In the genomic region with DNA sequence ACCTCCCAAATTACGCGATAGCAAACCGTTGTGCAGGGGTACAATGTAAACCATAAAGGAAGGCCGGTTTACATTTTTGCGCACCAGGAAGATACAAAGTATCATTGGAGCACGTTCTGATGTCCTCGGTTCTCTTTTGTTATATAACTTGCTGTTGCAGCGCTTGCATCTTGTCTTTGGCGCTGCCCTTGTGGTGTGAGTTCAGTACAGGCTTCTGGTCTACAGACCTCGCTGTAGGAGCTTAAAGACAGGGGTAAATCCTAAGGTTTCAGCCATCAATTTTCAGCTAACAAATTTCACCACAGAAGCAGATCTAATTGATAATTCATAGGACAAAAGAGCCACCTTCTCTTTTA, we compare ENCODE assay signal across 15 cellular contexts. TPM values are rescaled to one million over a fixed set of nuclear protein-coding genes. Genes with fewer than 3 reads are reported as not detected.
DNase-seq lines count a peak whose midpoint lies in the region; ATAC-seq and TF ChIP-seq lines count a peak whose summit lies in the region.
"Had no signal": no experiment of that assay in that cellular context is flagged by ENCODE, and none has a peak within 500 bp of the region (broad histone marks: within the 10 kb centered on the region; RNA-seq: fewer than 3 reads in every experiment).

No MANE protein-coding gene starts in this region.

- H4K20me1 ChIP-seq in GM23338 (replicated peaks; ENCODE audit: insufficient read depth) = no peaks in the 10 kb centered on the region

- H3K9me3 Mint-ChIP-seq in GM23338 = peaks cover 6% of the 10 kb centered on the region
- H3K9me3 Mint-ChIP-seq in chondrocyte (ENCODE audit: low read depth) = no peaks in the 10 kb centered on the region
- peaks cover 0 to 1% (median 0%) of the 10 kb centered on the region in 9 donors for H3K9me3 Mint-ChIP-seq in naive thymus-derived CD8-positive, alpha-beta T cell

- ATAC-seq in GM23338 = no peak
- ATAC-seq in naive thymus-derived CD8-positive, alpha-beta T cell = no peak
- ATAC-seq in HG02571 (IDR thresholded peaks at IDR 0.05; ENCODE audit: unreplicated experiment) = no peak
- ATAC-seq: right cardiac atrium, upper lobe of right lung had no signal

- H3K27ac Mint-ChIP-seq in GM23338 = no peak overlapping the region
- no peak overlapping the region for H3K27ac Mint-ChIP-seq in chondrocyte (ENCODE audit: unreplicated experiment)
- H3K27ac Mint-ChIP-seq in naive thymus-derived CD8-positive, alpha-beta T cell = no peak overlapping the region
- H3K27ac Mint-ChIP-seq: CD14-positive monocyte had no signal

- peak; percentile 42 for DNase-seq in DMS114 treated with DMSO at 0.1 percent for 48 hours (lab: John Stamatoyannopoulos, UW; ENCODE audit: unreplicated experiment)
- peak; percentile 60 for DNase-seq in GM23338 (ENCODE audit: low spot score)
- no peak for DNase-seq in chondrocyte (ENCODE audit: low spot score)
- DNase-seq in naive thymus-derived CD8-positive, alpha-beta T cell = peak in 2 of 10 donors; percentile 11
- no peak for DNase-seq in stimulated activated naive CD4-positive, alpha-beta T cell treated with Interleukin-2 at 50 U/mL for 16 hours (lab: John Stamatoyannopoulos, UW)
- DNase-seq in HCEC 1CT = no peak
- DNase-seq: colonic mucosa, esophagus squamous epithelium, naive B cell, NCI-H146, NCI-H345, upper lobe of right lung had no signal

- peaks cover 88% of the 10 kb centered on the region for H3K27me3 ChIP-seq in GM23338 (ENCODE audit: insufficient read depth)

- H3K4me1 Mint-ChIP-seq in GM23338 (peaks cover 18% of the 10 kb centered on the region), chondrocyte (ENCODE audit: low read depth) (peaks cover 23% of the 10 kb centered on the region)
- H3K4me1 Mint-ChIP-seq in naive thymus-derived CD8-positive, alpha-beta T cell = peaks cover 22 to 34% (median 29%) of the 10 kb centered on the region in 4 donors

- no peak overlapping the region for H3K27ac ChIP-seq in GM23338 (ENCODE audit: low read depth)
- H3K27ac ChIP-seq: colonic mucosa, esophagus squamous epithelium, upper lobe of right lung had no signal

- peak overlapping the region; percentile 88 for H3K4me3 ChIP-seq in GM23338
- H3K4me3 ChIP-seq: colonic mucosa, upper lobe of right lung had no signal

- H3K36me3 ChIP-seq in GM23338 (ENCODE audit: insufficient read depth) = no peaks in the 10 kb centered on the region
- H3K36me3 ChIP-seq: colonic mucosa, esophagus squamous epithelium, upper lobe of right lung had no signal

- TF ChIP-seq CTCF in GM23338 (conservative IDR thresholded peaks at IDR 0.05; ENCODE audit: low read depth in 2 of 2) (no peak), chondrocyte (IDR thresholded peaks at IDR 0.05) (peak; percentile 11)

- no peaks in the 10 kb centered on the region for H3K79me2 ChIP-seq in GM23338 (replicated peaks; ENCODE audit: insufficient read depth)

- H3K9me2 ChIP-seq in GM23338 (ENCODE audit: insufficient read depth) = no peaks in the 10 kb centered on the region

- H3K4me2 ChIP-seq in GM23338 = peak overlapping the region; percentile 96

- H2AFZ ChIP-seq in GM23338 = peak overlapping the region; percentile 98

- peaks cover 24% of the 10 kb centered on the region; the same call in 1 of the 2 replicates for H3K4me1 ChIP-seq in GM23338 (ENCODE audit: insufficient read depth)

- 0 out of 2 replicates have a peak, but pooled peaks cover 6% of the 10 kb centered on the region for H3F3A ChIP-seq in GM23338 (replicated peaks; ENCODE audit: low read depth)

- H3K4me3 Mint-ChIP-seq in GM23338 (peak overlapping the region; percentile 92), chondrocyte (ENCODE audit: unreplicated experiment) (no peak overlapping the region)
- peak overlapping the region in 7 of 10 donors; percentile 9 to 91 (median 69) for H3K4me3 Mint-ChIP-seq in naive thymus-derived CD8-positive, alpha-beta T cell

- POLR2A ChIA-PET in naive thymus-derived CD8-positive, alpha-beta T cell (lab: Charles Lee) = interaction anchor here (0.7 kb wide), 1 partner anchor 1242 kb away, joined by 4 read pairs; no protein-coding TSS in a partner anchor

- H3K36me3 Mint-ChIP-seq in GM23338 (ENCODE audit: low read depth) (peaks cover 4% of the 10 kb centered on the region; the same call in 1 of the 3 replicates), chondrocyte (ENCODE audit: low read depth) (peaks cover 4% of the 10 kb centered on the region)
- peaks cover 0 to 2% (median 0%) of the 10 kb centered on the region in 3 donors for H3K36me3 Mint-ChIP-seq in naive thymus-derived CD8-positive, alpha-beta T cell
- H3K36me3 Mint-ChIP-seq: naive B cell had no signal

- peaks cover 56% of the 10 kb centered on the region for H3K27me3 Mint-ChIP-seq in GM23338 (ENCODE audit: insufficient read depth, low read depth, poor library complexity)
- peaks cover 25% of the 10 kb centered on the region for H3K27me3 Mint-ChIP-seq in chondrocyte (ENCODE audit: low read depth)
- peaks cover 35 to 76% (median 50%) of the 10 kb centered on the region in 5 donors for H3K27me3 Mint-ChIP-seq in naive thymus-derived CD8-positive, alpha-beta T cell

TF ChIP-seq in GM23338, 12 proteins besides CTCF, POLR2A, EP300 and RAD21:
- peak; percentile 61 for TF ChIP-seq EZH2 (IDR thresholded peaks at IDR 0.05; ENCODE audit: low read depth, unreplicated experiment)
- TF ChIP-seq POLR2AphosphoS5 (IDR thresholded peaks at IDR 0.05; ENCODE audit: low read depth) = no peak
TF ChIP-seq in GM23338: peak in this region for 1.

RNA-seq across cellular contexts. Expression of gene MKX, which starts 1.5 kb away (rescaled TPM):
- 0.97 and 1.6 TPM in 2 replicates for total RNA-seq in GM23338 (2014; rRNA removed; shearing (Covaris generic))
- 0.47 and 0.66 TPM in 2 replicates for polyA plus RNA-seq in GM23338 (2016; fragmentation: Nextera tagmentation; extraction: Ambion mirVana)
- total RNA-seq in chondrocyte = 19.2 to 28.8 TPM (median 22.1 TPM) in 3 replicates
- total RNA-seq in naive thymus-derived CD8-positive, alpha-beta T cell = not detected
- not detected for polyA plus RNA-seq in naive thymus-derived CD8-positive, alpha-beta T cell
- polyA plus RNA-seq: CD14-positive monocyte had no signal

Comparison
In these comparisons a context has a peak if more than half of its experiments do, and no peak if none do; other contexts are left out.
1. DNase-seq: peak in DMS114 treated with DMSO at 0.1 percent for 48 hours (single experiment) and GM23338 (single experiment); none in chondrocyte (single experiment), stimulated activated naive CD4-positive, alpha-beta T cell treated with Interleukin-2 at 50 U/mL for 16 hours (single experiment) and HCEC 1CT (single experiment).